ENCODE assay signal across 9 cellular contexts in the genomic region with DNA sequence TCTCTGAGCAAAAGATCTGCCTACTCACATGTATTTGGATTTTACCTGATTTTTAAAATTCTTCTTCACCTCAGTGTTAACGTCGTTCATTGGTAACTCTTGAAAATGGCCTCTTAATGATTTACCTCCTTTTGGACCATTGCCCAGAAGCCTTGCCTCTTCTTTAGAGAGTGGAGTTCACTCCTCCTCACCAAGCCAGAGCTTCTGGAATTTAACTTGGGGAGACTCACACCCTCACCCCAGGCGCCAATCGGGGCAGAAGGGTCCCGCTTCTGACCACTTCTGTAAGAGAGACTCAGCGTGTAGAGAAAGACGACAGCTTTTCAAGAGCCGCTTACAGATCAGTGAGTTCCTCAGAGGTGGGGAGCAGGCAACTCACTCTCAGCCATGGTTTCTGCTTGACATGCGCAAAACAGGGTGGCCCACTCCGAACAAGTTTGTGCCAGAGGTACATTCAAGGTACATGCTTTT. TPM values are rescaled to one million over a fixed set of nuclear protein-coding genes. Genes with fewer than 3 reads are reported as not detected.
DNase-seq lines count a peak whose midpoint lies in the region; ATAC-seq and TF ChIP-seq lines count a peak whose summit lies in the region.
"Had no signal": no experiment of that assay in that cellular context is flagged by ENCODE, and none has a peak within 500 bp of the region (broad histone marks: within the 10 kb centered on the region; RNA-seq: fewer than 3 reads in every experiment).

No MANE protein-coding gene starts in this region.

- peak overlapping the region in 2 of 3 donors; percentile 34 to 62 for H3K9ac ChIP-seq in skeletal muscle tissue (ENCODE audit: low read depth in 1 of 3, low read length in 3 of 3)

- peak; percentile 46 for ATAC-seq in GM23338
- no peak for ATAC-seq in activated T-helper 17 cell treated with anti-CD3 and anti-CD28 coated beads, Interleukin-2, amount 50 U/mL, for 72 hours (replicated peaks)
- no peak for ATAC-seq in GM21360 (IDR thresholded peaks at IDR 0.05; ENCODE audit: unreplicated experiment)
- ATAC-seq in GM21528 (IDR thresholded peaks at IDR 0.05; ENCODE audit: low FRiP score, unreplicated experiment) = no peak
- no peak for ATAC-seq in HG03439 (IDR thresholded peaks at IDR 0.05; ENCODE audit: unreplicated experiment)

- no peaks in the 10 kb centered on the region for H3K27me3 ChIP-seq in GM23338 (ENCODE audit: insufficient read depth)
- H3K27me3 ChIP-seq in iPS DF 6.9 (ENCODE audit: control insufficient read depth, insufficient read depth, low read length) = no peaks in the 10 kb centered on the region; the same call in 1 of the 2 replicates
- H3K27me3 ChIP-seq in skeletal muscle tissue (ENCODE audit: control insufficient read depth in 3 of 3, insufficient read depth in 3 of 3, low read length in 3 of 3) = peaks cover 15 to 47% (median 42%) of the 10 kb centered on the region in 3 donors

- H3K4me3 ChIP-seq in GM23338 = peak overlapping the region; percentile 77
- peak overlapping the region; percentile 77; the same call in 1 of the 2 replicates for H3K4me3 ChIP-seq in iPS DF 6.9 (ENCODE audit: low read length)
- H3K4me3 ChIP-seq in skeletal muscle tissue (ENCODE audit: low read length in 3 of 3) = peak overlapping the region; percentile 61 to 71 (median 69)

- H3K36me3 Mint-ChIP-seq in GM23338 (ENCODE audit: low read depth) = no peaks in the 10 kb centered on the region
- H3K36me3 Mint-ChIP-seq in activated T-helper 17 cell treated with anti-CD3 and anti-CD28 coated beads, Interleukin-2, amount 50 U/mL, for 72 hours (ENCODE audit: low read depth) = no peaks in the 10 kb centered on the region

- H3K4me1 ChIP-seq in GM23338 (ENCODE audit: insufficient read depth) (peaks cover 11% of the 10 kb centered on the region), iPS DF 6.9 (ENCODE audit: control insufficient read depth, insufficient read depth, low read length) (no peaks in the 10 kb centered on the region), skeletal muscle tissue (ENCODE audit: control insufficient read depth in 3 of 3, insufficient read depth in 3 of 3, low read length in 3 of 3) (peaks cover 3 to 12% (median 6%) of the 10 kb centered on the region in 3 donors)

- peaks cover 23% of the 10 kb centered on the region for H3K4me1 Mint-ChIP-seq in GM23338
- peaks cover 18% of the 10 kb centered on the region for H3K4me1 Mint-ChIP-seq in activated T-helper 17 cell treated with anti-CD3 and anti-CD28 coated beads, Interleukin-2, amount 50 U/mL, for 72 hours

- H3K36me3 ChIP-seq in GM23338 (ENCODE audit: insufficient read depth) = no peaks in the 10 kb centered on the region
- H3K36me3 ChIP-seq in iPS DF 6.9 (ENCODE audit: control insufficient read depth, insufficient read depth, low read length) = no peaks in the 10 kb centered on the region
- H3K36me3 ChIP-seq in skeletal muscle tissue (ENCODE audit: control insufficient read depth in 3 of 3, insufficient read depth in 3 of 3, low read length in 3 of 3) = no peaks in the 10 kb centered on the region

- H3K9me3 Mint-ChIP-seq in GM23338 = no peaks in the 10 kb centered on the region
- no peaks in the 10 kb centered on the region for H3K9me3 Mint-ChIP-seq in activated T-helper 17 cell treated with anti-CD3 and anti-CD28 coated beads, Interleukin-2, amount 50 U/mL, for 72 hours

- WGBS in iPS DF 6.9 (ENCODE audit: insufficient coverage, insufficient read length) = no CpG with 5 or more reads among the region's 10 CpGs

- no peak for TF ChIP-seq CTCF in GM23338 (conservative IDR thresholded peaks at IDR 0.05; ENCODE audit: low read depth in 2 of 2)

- H3K27ac Mint-ChIP-seq in GM23338 = no peak overlapping the region
- H3K27ac Mint-ChIP-seq in activated T-helper 17 cell treated with anti-CD3 and anti-CD28 coated beads, Interleukin-2, amount 50 U/mL, for 72 hours = no peak overlapping the region

- H4K20me1 ChIP-seq in GM23338 (replicated peaks; ENCODE audit: insufficient read depth) = no peaks in the 10 kb centered on the region

- H3K27me3 Mint-ChIP-seq in GM23338 (ENCODE audit: insufficient read depth, low read depth, poor library complexity) = peaks cover 13% of the 10 kb centered on the region
- peaks cover 62% of the 10 kb centered on the region for H3K27me3 Mint-ChIP-seq in activated T-helper 17 cell treated with anti-CD3 and anti-CD28 coated beads, Interleukin-2, amount 50 U/mL, for 72 hours

- H2AFZ ChIP-seq in GM23338 = peak overlapping the region; percentile 99

- DNase-seq in GM23338 (ENCODE audit: low spot score) = no peak
- DNase-seq in iPS DF 6.9 (ENCODE audit: low read depth, low spot score) = no peak
- no peak for DNase-seq in NCI-H146 treated with DMSO at 0.1 percent for 48 hours (lab: John Stamatoyannopoulos, UW; ENCODE audit: unreplicated experiment)

- peak overlapping the region; percentile 88 for H3K4me3 Mint-ChIP-seq in GM23338
- peak overlapping the region; percentile 52 for H3K4me3 Mint-ChIP-seq in activated T-helper 17 cell treated with anti-CD3 and anti-CD28 coated beads, Interleukin-2, amount 50 U/mL, for 72 hours

- H3K27ac ChIP-seq in GM23338 (ENCODE audit: low read depth) (no peak overlapping the region), iPS DF 6.9 (ENCODE audit: low read length) (no peak overlapping the region), skeletal muscle tissue (ENCODE audit: low read depth, low read length) (no peak overlapping the region)

- H3K9me3 ChIP-seq in iPS DF 6.9 (ENCODE audit: control insufficient read depth, insufficient read depth, low read length) (no peaks in the 10 kb centered on the region), skeletal muscle tissue (ENCODE audit: control insufficient read depth in 3 of 3, low read length in 3 of 3) (no peaks in the 10 kb centered on the region)

- no peaks in the 10 kb centered on the region for H3K9me2 ChIP-seq in GM23338 (ENCODE audit: insufficient read depth)

- H3F3A ChIP-seq in GM23338 (replicated peaks; ENCODE audit: low read depth) = no peaks in the 10 kb centered on the region

- peak overlapping the region; percentile 90 for H3K4me2 ChIP-seq in GM23338

- H3K79me2 ChIP-seq in GM23338 (replicated peaks; ENCODE audit: insufficient read depth) = no peaks in the 10 kb centered on the region

RNA-seq across cellular contexts. Expression of gene PNMA8C, which starts 2.7 kb away (rescaled TPM):
- 2.3 and 2.6 TPM in 2 replicates for total RNA-seq in GM23338 (2014; rRNA removed; shearing (Covaris generic))
- polyA plus RNA-seq in GM23338 (2016; fragmentation: Nextera tagmentation; extraction: Ambion mirVana) = 0.44 and 0.59 TPM in 2 replicates
- not detected for total RNA-seq in activated T-helper 17 cell treated with anti-CD3 and anti-CD28 coated beads, Interleukin-2, amount 50 U/mL, for 72 hours
- total RNA-seq in skeletal muscle tissue = 0.52 TPM
- polyA plus RNA-seq: IgD-negative memory B cell had no signal

RNA-seq across cellular contexts. Expression of gene CCDC8, which starts 12.7 kb away (rescaled TPM):
- 16.5 and 17.4 TPM in 2 replicates for total RNA-seq in GM23338 (2014; rRNA removed; shearing (Covaris generic))
- 5.6 and 6.0 TPM in 2 replicates for polyA plus RNA-seq in GM23338 (2016; fragmentation: Nextera tagmentation; extraction: Ambion mirVana)
- not detected for total RNA-seq in activated T-helper 17 cell treated with anti-CD3 and anti-CD28 coated beads, Interleukin-2, amount 50 U/mL, for 72 hours
- 67.8 TPM for total RNA-seq in skeletal muscle tissue
- polyA plus RNA-seq: IgD-negative memory B cell had no signal

RNA-seq across cellular contexts. Expression of gene PNMA8A, which starts 45.3 kb away (rescaled TPM):
- 17.8 and 19.6 TPM in 2 replicates for total RNA-seq in GM23338 (2014; rRNA removed; shearing (Covaris generic))
- polyA plus RNA-seq in GM23338 (2016; fragmentation: Nextera tagmentation; extraction: Ambion mirVana) = 21.7 and 28.0 TPM in 2 replicates
- not detected for total RNA-seq in activated T-helper 17 cell treated with anti-CD3 and anti-CD28 coated beads, Interleukin-2, amount 50 U/mL, for 72 hours
- total RNA-seq in skeletal muscle tissue = 21.4 TPM
- polyA plus RNA-seq: IgD-negative memory B cell had no signal

Comparison
In these comparisons a context has a peak if more than half of its experiments do, and no peak if none do; other contexts are left out.
1. RNA of gene CCDC8, which starts 12.7 kb away (total RNA-seq): 67.8 TPM in skeletal muscle tissue (single experiment) and 16.5 to 17.4 TPM in GM23338; not detected in activated T-helper 17 cell treated with anti-CD3 and anti-CD28 coated beads, Interleukin-2, amount 50 U/mL, for 72 hours; every median in the first group is over 10 times any median in the second.
2. RNA of gene PNMA8A, which starts 45.3 kb away (total RNA-seq): 21.4 TPM in skeletal muscle tissue (single experiment) and 17.8 to 19.6 TPM in GM23338; not detected in activated T-helper 17 cell treated with anti-CD3 and anti-CD28 coated beads, Interleukin-2, amount 50 U/mL, for 72 hours; every median in the first group is over 10 times any median in the second.
3. Peak in every context shown above with its lines, with median percentiles within 50 percentile points of each other: H3K4me3 ChIP-seq.